In the genomic region with DNA sequence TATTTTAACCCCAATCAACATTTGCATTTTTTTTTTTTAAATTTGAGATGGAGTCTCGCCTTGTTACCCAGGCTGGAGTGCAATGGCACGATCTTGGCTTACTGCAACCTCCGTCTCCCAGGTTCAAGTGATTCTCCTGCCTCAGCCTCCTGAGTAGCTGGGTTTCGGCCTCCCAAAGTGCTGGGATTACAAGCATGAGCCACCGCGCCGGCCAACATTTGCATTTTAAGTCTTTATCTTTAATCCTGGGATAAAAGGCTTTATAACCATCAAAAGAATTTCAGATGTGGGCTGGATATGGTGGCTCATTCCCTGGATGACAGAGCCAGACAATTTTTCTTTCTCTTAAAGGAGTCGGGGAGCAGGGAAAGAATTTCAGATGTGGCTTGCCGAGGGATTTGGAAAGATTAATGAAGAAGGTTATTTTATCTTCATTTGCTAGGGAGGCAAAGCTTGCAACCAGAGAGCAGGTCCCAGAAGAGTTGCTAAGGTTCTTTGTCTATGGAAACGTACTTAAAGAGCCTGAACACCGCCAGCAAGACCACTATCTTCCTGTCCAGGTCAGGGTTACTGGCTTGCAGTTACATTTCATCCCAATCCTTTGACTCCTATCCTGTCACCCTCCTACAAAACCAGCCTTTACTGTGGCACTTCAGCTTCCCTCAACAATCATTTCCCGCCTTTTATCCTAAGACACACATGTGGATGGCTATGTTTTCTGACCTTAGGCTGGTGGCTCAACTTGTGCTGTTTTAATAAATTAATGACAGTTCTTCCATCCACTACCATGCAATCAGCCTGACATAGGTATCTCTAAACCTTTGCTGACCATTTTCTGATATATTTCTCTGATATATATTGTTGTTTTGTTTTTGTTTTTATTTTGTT, we compare ENCODE assay signal across 1 cellular context.
TF ChIP-seq lines count a peak whose summit lies in the region.

No MANE protein-coding gene starts in this region.

TF ChIP-seq in IMR-90, 13 proteins besides CTCF, POLR2A, EP300 and RAD21 (continued from another document):
- TF ChIP-seq MAFK (IDR thresholded peaks at IDR 0.05; ENCODE audit: low read depth, low read length) (no peak), MAZ (IDR thresholded peaks at IDR 0.05; ENCODE audit: borderline replicate concordance, low read depth, low read length) (no peak), FOS (IDR thresholded peaks at IDR 0.05; ENCODE audit: low read depth, low read length) (no peak)
